In the genomic region with DNA sequence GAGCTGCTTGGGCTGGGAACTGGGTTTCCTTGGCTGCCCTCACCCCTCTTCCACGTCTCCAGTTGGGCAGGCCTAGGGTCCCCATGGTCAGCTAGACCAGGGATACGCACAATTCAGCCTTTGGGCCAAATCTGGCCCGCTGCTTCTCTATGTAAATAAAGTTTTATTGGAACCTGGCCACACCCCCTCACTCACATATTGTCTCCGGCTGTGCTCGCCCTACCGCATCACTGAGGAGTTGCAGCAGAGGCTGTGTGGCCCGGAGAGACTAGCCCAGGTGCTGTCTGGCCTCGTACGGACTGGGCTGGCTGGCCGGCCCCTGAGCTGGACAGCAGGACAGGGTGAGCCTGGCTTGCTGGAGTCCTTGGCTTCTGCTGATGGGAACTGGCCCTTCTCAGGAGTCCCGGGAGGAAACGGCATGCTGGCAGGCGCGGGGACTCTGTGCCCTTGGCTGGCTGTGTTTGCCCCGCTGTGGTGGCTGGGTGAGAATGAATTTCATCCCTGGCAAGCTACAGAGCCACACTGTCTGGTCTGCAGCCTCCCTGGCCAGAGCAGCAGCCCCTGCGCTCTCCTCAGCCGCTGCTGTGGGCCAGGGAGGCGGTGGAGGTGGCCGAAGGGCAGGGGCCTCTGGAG, we compare ENCODE assay signal across 1 cellular context.
TF ChIP-seq lines count a peak whose summit lies in the region.

No MANE protein-coding gene starts in this region.

TF ChIP-seq in GM23338, 12 proteins besides CTCF, POLR2A, EP300 and RAD21 (continued from another document):
- TF ChIP-seq, protein P1, sequence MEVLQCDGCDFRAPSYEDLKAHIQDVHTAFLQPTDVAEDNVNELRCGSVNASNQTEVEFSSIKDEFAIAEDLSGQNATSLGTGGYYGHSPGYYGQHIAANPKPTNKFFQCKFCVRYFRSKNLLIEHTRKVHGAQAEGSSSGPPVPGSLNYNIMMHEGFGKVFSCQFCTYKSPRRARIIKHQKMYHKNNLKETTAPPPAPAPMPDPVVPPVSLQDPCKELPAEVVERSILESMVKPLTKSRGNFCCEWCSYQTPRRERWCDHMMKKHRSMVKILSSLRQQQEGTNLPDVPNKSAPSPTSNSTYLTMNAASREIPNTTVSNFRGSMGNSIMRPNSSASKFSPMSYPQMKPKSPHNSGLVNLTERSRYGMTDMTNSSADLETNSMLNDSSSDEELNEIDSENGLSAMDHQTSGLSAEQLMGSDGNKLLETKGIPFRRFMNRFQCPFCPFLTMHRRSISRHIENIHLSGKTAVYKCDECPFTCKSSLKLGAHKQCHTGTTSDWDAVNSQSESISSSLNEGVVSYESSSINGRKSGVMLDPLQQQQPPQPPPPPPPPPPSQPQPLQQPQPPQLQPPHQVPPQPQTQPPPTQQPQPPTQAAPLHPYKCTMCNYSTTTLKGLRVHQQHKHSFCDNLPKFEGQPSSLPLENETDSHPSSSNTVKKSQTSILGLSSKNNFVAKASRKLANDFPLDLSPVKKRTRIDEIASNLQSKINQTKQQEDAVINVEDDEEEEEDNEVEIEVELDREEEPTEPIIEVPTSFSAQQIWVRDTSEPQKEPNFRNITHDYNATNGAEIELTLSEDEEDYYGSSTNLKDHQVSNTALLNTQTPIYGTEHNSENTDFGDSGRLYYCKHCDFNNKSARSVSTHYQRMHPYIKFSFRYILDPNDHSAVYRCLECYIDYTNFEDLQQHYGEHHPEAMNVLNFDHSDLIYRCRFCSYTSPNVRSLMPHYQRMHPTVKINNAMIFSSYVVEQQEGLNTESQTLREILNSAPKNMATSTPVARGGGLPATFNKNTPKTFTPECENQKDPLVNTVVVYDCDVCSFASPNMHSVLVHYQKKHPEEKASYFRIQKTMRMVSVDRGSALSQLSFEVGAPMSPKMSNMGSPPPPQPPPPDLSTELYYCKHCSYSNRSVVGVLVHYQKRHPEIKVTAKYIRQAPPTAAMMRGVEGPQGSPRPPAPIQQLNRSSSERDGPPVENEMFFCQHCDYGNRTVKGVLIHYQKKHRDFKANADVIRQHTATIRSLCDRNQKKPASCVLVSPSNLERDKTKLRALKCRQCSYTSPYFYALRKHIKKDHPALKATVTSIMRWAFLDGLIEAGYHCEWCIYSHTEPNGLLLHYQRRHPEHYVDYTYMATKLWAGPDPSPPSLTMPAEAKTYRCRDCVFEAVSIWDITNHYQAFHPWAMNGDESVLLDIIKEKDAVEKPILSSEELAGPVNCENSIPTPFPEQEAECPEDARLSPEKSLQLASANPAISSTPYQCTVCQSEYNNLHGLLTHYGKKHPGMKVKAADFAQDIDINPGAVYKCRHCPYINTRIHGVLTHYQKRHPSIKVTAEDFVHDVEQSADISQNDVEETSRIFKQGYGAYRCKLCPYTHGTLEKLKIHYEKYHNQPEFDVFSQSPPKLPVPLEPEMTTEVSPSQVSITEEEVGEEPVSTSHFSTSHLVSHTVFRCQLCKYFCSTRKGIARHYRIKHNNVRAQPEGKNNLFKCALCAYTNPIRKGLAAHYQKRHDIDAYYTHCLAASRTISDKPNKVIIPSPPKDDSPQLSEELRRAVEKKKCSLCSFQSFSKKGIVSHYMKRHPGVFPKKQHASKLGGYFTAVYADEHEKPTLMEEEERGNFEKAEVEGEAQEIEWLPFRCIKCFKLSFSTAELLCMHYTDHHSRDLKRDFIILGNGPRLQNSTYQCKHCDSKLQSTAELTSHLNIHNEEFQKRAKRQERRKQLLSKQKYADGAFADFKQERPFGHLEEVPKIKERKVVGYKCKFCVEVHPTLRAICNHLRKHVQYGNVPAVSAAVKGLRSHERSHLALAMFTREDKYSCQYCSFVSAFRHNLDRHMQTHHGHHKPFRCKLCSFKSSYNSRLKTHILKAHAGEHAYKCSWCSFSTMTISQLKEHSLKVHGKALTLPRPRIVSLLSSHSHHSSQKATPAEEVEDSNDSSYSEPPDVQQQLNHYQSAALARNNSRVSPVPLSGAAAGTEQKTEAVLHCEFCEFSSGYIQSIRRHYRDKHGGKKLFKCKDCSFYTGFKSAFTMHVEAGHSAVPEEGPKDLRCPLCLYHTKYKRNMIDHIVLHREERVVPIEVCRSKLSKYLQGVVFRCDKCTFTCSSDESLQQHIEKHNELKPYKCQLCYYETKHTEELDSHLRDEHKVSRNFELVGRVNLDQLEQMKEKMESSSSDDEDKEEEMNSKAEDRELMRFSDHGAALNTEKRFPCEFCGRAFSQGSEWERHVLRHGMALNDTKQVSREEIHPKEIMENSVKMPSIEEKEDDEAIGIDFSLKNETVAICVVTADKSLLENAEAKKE (CRISPR knock-in tag; IDR thresholded peaks at IDR 0.05), result no peak
TF ChIP-seq in GM23338: peak in this region for 0.
